Comparison of ENCODE assay signal across 2 cellular contexts in the genomic region with DNA sequence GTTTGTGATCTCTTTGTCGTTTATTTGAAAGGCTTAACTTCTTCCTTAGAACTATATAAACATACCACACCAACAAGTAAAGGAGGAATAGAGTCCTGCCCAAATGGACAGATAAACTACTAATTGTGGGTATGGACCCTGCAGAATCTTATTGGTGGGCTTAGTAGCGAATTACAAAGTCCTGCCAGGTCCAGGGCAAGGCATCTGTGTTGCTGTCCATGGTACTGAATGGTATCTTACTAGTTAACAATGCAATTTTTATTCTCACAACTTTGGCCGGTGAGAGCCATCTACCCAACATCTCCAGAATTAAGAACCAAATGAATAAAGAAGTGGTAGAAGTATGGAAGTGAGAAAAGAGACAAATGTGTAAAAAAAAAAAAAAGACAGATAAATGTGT.
TF ChIP-seq lines count a peak whose summit lies in the region.

No MANE protein-coding gene starts in this region.

TF ChIP-seq in HEK293T, 16 proteins besides CTCF, POLR2A, EP300 and RAD21 (continued from another document):
- TF ChIP-seq LEF1 (IDR thresholded peaks at IDR 0.05; ENCODE audit: borderline replicate concordance), result no peak

TF ChIP-seq in neural cell, 6 proteins besides CTCF, POLR2A, EP300 and RAD21:
- TF ChIP-seq, protein P1, sequence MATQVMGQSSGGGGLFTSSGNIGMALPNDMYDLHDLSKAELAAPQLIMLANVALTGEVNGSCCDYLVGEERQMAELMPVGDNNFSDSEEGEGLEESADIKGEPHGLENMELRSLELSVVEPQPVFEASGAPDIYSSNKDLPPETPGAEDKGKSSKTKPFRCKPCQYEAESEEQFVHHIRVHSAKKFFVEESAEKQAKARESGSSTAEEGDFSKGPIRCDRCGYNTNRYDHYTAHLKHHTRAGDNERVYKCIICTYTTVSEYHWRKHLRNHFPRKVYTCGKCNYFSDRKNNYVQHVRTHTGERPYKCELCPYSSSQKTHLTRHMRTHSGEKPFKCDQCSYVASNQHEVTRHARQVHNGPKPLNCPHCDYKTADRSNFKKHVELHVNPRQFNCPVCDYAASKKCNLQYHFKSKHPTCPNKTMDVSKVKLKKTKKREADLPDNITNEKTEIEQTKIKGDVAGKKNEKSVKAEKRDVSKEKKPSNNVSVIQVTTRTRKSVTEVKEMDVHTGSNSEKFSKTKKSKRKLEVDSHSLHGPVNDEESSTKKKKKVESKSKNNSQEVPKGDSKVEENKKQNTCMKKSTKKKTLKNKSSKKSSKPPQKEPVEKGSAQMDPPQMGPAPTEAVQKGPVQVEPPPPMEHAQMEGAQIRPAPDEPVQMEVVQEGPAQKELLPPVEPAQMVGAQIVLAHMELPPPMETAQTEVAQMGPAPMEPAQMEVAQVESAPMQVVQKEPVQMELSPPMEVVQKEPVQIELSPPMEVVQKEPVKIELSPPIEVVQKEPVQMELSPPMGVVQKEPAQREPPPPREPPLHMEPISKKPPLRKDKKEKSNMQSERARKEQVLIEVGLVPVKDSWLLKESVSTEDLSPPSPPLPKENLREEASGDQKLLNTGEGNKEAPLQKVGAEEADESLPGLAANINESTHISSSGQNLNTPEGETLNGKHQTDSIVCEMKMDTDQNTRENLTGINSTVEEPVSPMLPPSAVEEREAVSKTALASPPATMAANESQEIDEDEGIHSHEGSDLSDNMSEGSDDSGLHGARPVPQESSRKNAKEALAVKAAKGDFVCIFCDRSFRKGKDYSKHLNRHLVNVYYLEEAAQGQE (IDR thresholded peaks at IDR 0.05; ENCODE audit: borderline replicate concordance), result peak; percentile 37
- TF ChIP-seq EZH2 (IDR thresholded peaks at IDR 0.05; ENCODE audit: borderline replicate concordance, insufficient read depth, low read length, poor library complexity, severe bottlenecking), result no peak
